ENCODE assay signal across 18 cellular contexts in the genomic region with DNA sequence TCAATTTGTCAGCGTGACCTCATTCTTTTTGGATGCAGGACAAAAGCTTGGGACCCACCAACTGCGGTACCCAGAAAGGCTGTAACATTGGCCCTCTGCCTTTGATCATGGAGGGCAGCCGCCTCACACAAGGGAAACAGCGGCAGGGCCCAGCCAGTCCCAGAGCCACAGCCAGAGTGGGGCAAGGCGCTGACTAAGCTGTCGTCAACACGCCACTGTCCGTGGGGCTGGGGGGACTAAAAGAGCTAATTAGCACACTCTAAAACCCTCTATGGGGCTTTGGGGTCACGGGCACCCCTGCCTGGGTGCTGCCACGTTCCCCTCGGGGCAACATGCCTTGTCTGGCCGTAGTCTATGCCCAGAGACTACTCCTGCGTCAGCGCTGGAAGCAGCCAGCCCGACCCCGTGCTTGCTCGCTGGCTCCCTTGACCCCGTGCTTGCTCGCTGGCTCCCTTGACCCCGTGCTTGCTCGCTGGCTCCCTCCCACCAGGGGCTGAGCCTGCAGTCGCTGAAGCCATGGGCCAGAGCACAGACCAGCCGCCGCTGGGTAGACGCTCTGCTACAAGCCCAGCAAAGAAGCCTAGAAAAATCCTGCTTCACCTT.
DNase-seq lines count a peak whose midpoint lies in the region; ATAC-seq and TF ChIP-seq lines count a peak whose summit lies in the region.
"Had no signal": no experiment of that assay in that cellular context is flagged by ENCODE, and none has a peak within 500 bp of the region (broad histone marks: within the 10 kb centered on the region; RNA-seq: fewer than 3 reads in every experiment).

No MANE protein-coding gene starts in this region.

- H4K91ac ChIP-seq in neuronal stem cell (ENCODE audit: low read depth, low read length, poor library complexity): no peak overlapping the region

- peak overlapping the region; percentile 63 for H2AK5ac ChIP-seq in neuronal stem cell (ENCODE audit: low read depth, low read length)

- H3K27ac ChIP-seq in GM23338 (ENCODE audit: low read depth): no peak overlapping the region
- H3K27ac ChIP-seq in neuronal stem cell (replicated peaks; ENCODE audit: low read length): no peak overlapping the region
- no peak overlapping the region for H3K27ac ChIP-seq in testis
- H3K27ac ChIP-seq in sigmoid colon: no peak overlapping the region
- H3K27ac ChIP-seq in naive thymus-derived CD4-positive, alpha-beta T cell (ENCODE audit: low read depth, low read length): no peak overlapping the region
- H3K27ac ChIP-seq: A549, C4-2B, GM23248 had no signal

- H4K20me1 ChIP-seq in GM23338 (replicated peaks; ENCODE audit: insufficient read depth): no peaks in the 10 kb centered on the region

- H3K27ac Mint-ChIP-seq in GM23338 (no peak overlapping the region; the same call in 1 of the 2 replicates), WTC11 (no peak overlapping the region)
- no peak overlapping the region for H3K27ac Mint-ChIP-seq in naive thymus-derived CD4-positive, alpha-beta T cell
- H3K27ac Mint-ChIP-seq: CD8-positive, alpha-beta T cell had no signal

- no peak overlapping the region for H4K8ac ChIP-seq in neuronal stem cell (ENCODE audit: low read depth, low read length)

- H3K4me2 ChIP-seq in GM23338 (no peak overlapping the region), neuronal stem cell (ENCODE audit: insufficient read depth, low read length, poor library complexity, severe bottlenecking) (no peak overlapping the region)
- H3K4me2 ChIP-seq: A549 had no signal

- H3K27me3 ChIP-seq in GM23338 (ENCODE audit: insufficient read depth) (no peaks in the 10 kb centered on the region), neuronal stem cell (ENCODE audit: control insufficient read depth in 3 of 3, insufficient read depth in 3 of 3, low read depth in 1 of 3, low read length in 3 of 3) (no peaks in the 10 kb centered on the region), testis (no peaks in the 10 kb centered on the region), sigmoid colon (no peaks in the 10 kb centered on the region)
- no peaks in the 10 kb centered on the region for H3K27me3 ChIP-seq in naive thymus-derived CD4-positive, alpha-beta T cell (ENCODE audit: control insufficient read depth in 2 of 2, insufficient read depth in 2 of 2, low read length in 2 of 2)
- H3K27me3 ChIP-seq: BE2C had no signal

- H3K14ac ChIP-seq in neuronal stem cell (ENCODE audit: low read length): peak overlapping the region; percentile 56

- H3K4ac ChIP-seq in neuronal stem cell (ENCODE audit: low read length): no peak overlapping the region

- TF ChIP-seq EP300 in sigmoid colon (IDR thresholded peaks at IDR 0.05): no peak

- TF ChIP-seq POLR2A in testis (IDR thresholded peaks at IDR 0.05) (no peak), sigmoid colon (IDR thresholded peaks at IDR 0.05) (no peak)

- H3K4me1 ChIP-seq in GM23338 (ENCODE audit: insufficient read depth) (no peaks in the 10 kb centered on the region), neuronal stem cell (ENCODE audit: control insufficient read depth in 2 of 2, insufficient read depth in 1 of 2, low read depth in 1 of 2, low read length in 2 of 2) (peaks cover 0 to 3% of the 10 kb centered on the region in 2 donors), testis (no peaks in the 10 kb centered on the region), sigmoid colon (no peaks in the 10 kb centered on the region)
- no peaks in the 10 kb centered on the region for H3K4me1 ChIP-seq in naive thymus-derived CD4-positive, alpha-beta T cell (ENCODE audit: control insufficient read depth in 2 of 2, insufficient read depth in 2 of 2, low read length in 2 of 2)
- H3K4me1 ChIP-seq: A549, BE2C, HAP-1 had no signal

- H3K9me2 ChIP-seq in GM23338 (ENCODE audit: insufficient read depth): no peaks in the 10 kb centered on the region

- H3K36me3 ChIP-seq in GM23338 (ENCODE audit: insufficient read depth) (no peaks in the 10 kb centered on the region), neuronal stem cell (replicated peaks in 1 of 2; ENCODE audit: control insufficient read depth in 2 of 2, insufficient read depth in 2 of 2, low read length in 2 of 2) (no peaks in the 10 kb centered on the region), testis (ENCODE audit: low read depth, missing control alignments) (no peaks in the 10 kb centered on the region), sigmoid colon (no peaks in the 10 kb centered on the region)
- no peaks in the 10 kb centered on the region for H3K36me3 ChIP-seq in naive thymus-derived CD4-positive, alpha-beta T cell (ENCODE audit: control insufficient read depth in 2 of 3, insufficient read depth in 3 of 3, low read length in 3 of 3)
- H3K36me3 ChIP-seq: BE2C, HAP-1 had no signal

- peak overlapping the region; percentile 28 for H3K18ac ChIP-seq in neuronal stem cell (ENCODE audit: low read length)

- 0 out of 4 replicates have a peak, but pooled peaks of 1 of the 2 experiments have one; percentile 5 for TF ChIP-seq CTCF in GM23338 (conservative IDR thresholded peaks at IDR 0.05; ENCODE audit: low read depth in 2 of 2)
- no peak for TF ChIP-seq CTCF in WTC11 (IDR thresholded peaks at IDR 0.05)
- no peak for TF ChIP-seq CTCF in testis (IDR thresholded peaks at IDR 0.05)
- no peak for TF ChIP-seq CTCF in sigmoid colon (IDR thresholded peaks at IDR 0.05)

- WGBS in neuronal stem cell (ENCODE audit: extremely low coverage in 2 of 2, insufficient read length in 2 of 2, insufficient replicate concordance in 1 of 2), 2 donors: no CpG with 5 or more reads among the region's 25 CpGs
- WGBS in testis, 2 donors: 67 to 69% methylated on average over 17 to 25 of the region's 25 CpGs
- 85 to 88% methylated on average over 25 of the region's 25 CpGs for WGBS in sigmoid colon, 2 donors

- CTCF ChIA-PET in WTC11 (lab: Charles Lee): no interaction called here
- CTCF ChIA-PET in naive thymus-derived CD4-positive, alpha-beta T cell (lab: Charles Lee): no interaction called here

- DNase-seq in GM23338 (ENCODE audit: low spot score) (no peak), WTC11 (ENCODE audit: low spot score) (peak; percentile 28), neuronal stem cell (ENCODE audit: low spot score) (no peak), testis (peak; percentile 22), RPMI8226 (no peak), nucleus accumbens (lab: John Stamatoyannopoulos, UW) (no peak), sigmoid colon (no peak)
- DNase-seq in naive thymus-derived CD4-positive, alpha-beta T cell: no peak
- DNase-seq: BE2C; CD8-positive, alpha-beta T cell; COR-L47; DMS153; DMS79 treated with DMSO at 0.1 percent for 48 hours; EL; GM23248 had no signal

- no peak overlapping the region for H2BK12ac ChIP-seq in neuronal stem cell (ENCODE audit: low read length)

- H2BK120ac ChIP-seq in neuronal stem cell (ENCODE audit: low read depth, low read length): peak overlapping the region; percentile 87

- intact Hi-C loops in testis (cut with DNase I; ENCODE audit: low total_unique reads) (no loop called here), sigmoid colon (cut with DNase I) (no loop called here)
- intact Hi-C loops in naive thymus-derived CD4-positive, alpha-beta T cell (cut with micrococcal nuclease): no loop called here

- no peak overlapping the region for H3K9ac ChIP-seq in neuronal stem cell (ENCODE audit: low read depth, low read length, poor library complexity)
- H3K9ac ChIP-seq: GM23248 had no signal

- H3K36me3 Mint-ChIP-seq in GM23338 (ENCODE audit: low read depth) (no peaks in the 10 kb centered on the region), WTC11 (no peaks in the 10 kb centered on the region)
- H3K36me3 Mint-ChIP-seq in naive thymus-derived CD4-positive, alpha-beta T cell: no peaks in the 10 kb centered on the region
- H3K36me3 Mint-ChIP-seq: CD8-positive, alpha-beta T cell had no signal

- no peaks in the 10 kb centered on the region for H3F3A ChIP-seq in GM23338 (replicated peaks; ENCODE audit: low read depth)

- POLR2A ChIA-PET in WTC11 (lab: Charles Lee): interaction anchor here (0.6 kb wide), 1 partner anchor 296 kb away, joined by 4 read pairs; no protein-coding TSS in a partner anchor
- POLR2A ChIA-PET in naive thymus-derived CD4-positive, alpha-beta T cell (lab: Charles Lee): no interaction called here

- H2AFZ ChIP-seq in GM23338 (no peak overlapping the region), neuronal stem cell (ENCODE audit: low read length) (peak overlapping the region; percentile 40)
- H2AFZ ChIP-seq: GM23248 had no signal

- no peak overlapping the region for H2BK5ac ChIP-seq in neuronal stem cell (ENCODE audit: low read length)

- H3K9me3 ChIP-seq in neuronal stem cell (replicated peaks in 1 of 2; ENCODE audit: control insufficient read depth in 2 of 2, insufficient read depth in 1 of 2, low read depth in 1 of 2, low read length in 2 of 2): no peaks in the 10 kb centered on the region
- no peaks in the 10 kb centered on the region for H3K9me3 ChIP-seq in testis
- no peaks in the 10 kb centered on the region for H3K9me3 ChIP-seq in sigmoid colon
- no peaks in the 10 kb centered on the region for H3K9me3 ChIP-seq in naive thymus-derived CD4-positive, alpha-beta T cell (ENCODE audit: control insufficient read depth in 2 of 3, low read length in 3 of 3)
- H3K9me3 ChIP-seq: A549, BE2C, HAP-1 had no signal

- no peak overlapping the region for H3K4me3 Mint-ChIP-seq in GM23338
- no peak overlapping the region for H3K4me3 Mint-ChIP-seq in WTC11
- no peak overlapping the region for H3K4me3 Mint-ChIP-seq in naive thymus-derived CD4-positive, alpha-beta T cell
- H3K4me3 Mint-ChIP-seq: CD8-positive, alpha-beta T cell had no signal

- H3K4me1 Mint-ChIP-seq in GM23338 (peaks cover 2% of the 10 kb centered on the region; the same call in 1 of the 3 replicates), WTC11 (no peaks in the 10 kb centered on the region)
- H3K4me1 Mint-ChIP-seq in naive thymus-derived CD4-positive, alpha-beta T cell: no peaks in the 10 kb centered on the region

- H3K27me3 Mint-ChIP-seq in GM23338 (ENCODE audit: insufficient read depth, low read depth, poor library complexity) (peaks cover 2% of the 10 kb centered on the region), WTC11 (ENCODE audit: low read depth) (no peaks in the 10 kb centered on the region)
- H3K27me3 Mint-ChIP-seq in naive thymus-derived CD4-positive, alpha-beta T cell: no peaks in the 10 kb centered on the region

- peak overlapping the region; percentile 73 for H3K23ac ChIP-seq in neuronal stem cell (ENCODE audit: low read depth, low read length, poor library complexity)

- H2BK15ac ChIP-seq in neuronal stem cell (ENCODE audit: low read length): no peak overlapping the region

- H3K9me3 Mint-ChIP-seq in GM23338 (no peaks in the 10 kb centered on the region; the same call in 1 of the 3 replicates), WTC11 (peaks cover 5% of the 10 kb centered on the region)
- H3K9me3 Mint-ChIP-seq in naive thymus-derived CD4-positive, alpha-beta T cell: peaks cover 2 to 16% (median 8%) of the 10 kb centered on the region in 11 donors

- H3K4me3 ChIP-seq in GM23338 (no peak overlapping the region), neuronal stem cell (ENCODE audit: low read length in 2 of 2) (no peak overlapping the region), testis (peak overlapping the region; percentile 24 to 45), sigmoid colon (no peak overlapping the region)
- H3K4me3 ChIP-seq in naive thymus-derived CD4-positive, alpha-beta T cell (ENCODE audit: low read length): no peak overlapping the region
- H3K4me3 ChIP-seq: A549, GM23248, HAP-1 had no signal

- peak; percentile 64 for ATAC-seq in GM23338
- peak; percentile 85 for ATAC-seq in WTC11
- no peak for ATAC-seq in naive thymus-derived CD4-positive, alpha-beta T cell
- ATAC-seq: A549; CD8-positive, alpha-beta T cell had no signal

- H3K79me2 ChIP-seq in GM23338 (replicated peaks; ENCODE audit: insufficient read depth): no peaks in the 10 kb centered on the region

- peaks cover 2% of the 10 kb centered on the region for H3K79me1 ChIP-seq in neuronal stem cell (ENCODE audit: low read depth, low read length)

Comparison
In these comparisons a context has a peak if more than half of its experiments do, and no peak if none do; other contexts are left out.
1. DNase-seq: peak in WTC11 (single experiment) and testis (single experiment); none in GM23338 (single experiment), neuronal stem cell (single experiment), RPMI8226 (single experiment), nucleus accumbens (0 of 56), sigmoid colon (single experiment) and naive thymus-derived CD4-positive, alpha-beta T cell (0 of 9).
2. H3K4me3 ChIP-seq: peak in testis (2 of 2); none in GM23338 (single experiment), neuronal stem cell (0 of 2), sigmoid colon (0 of 4) and naive thymus-derived CD4-positive, alpha-beta T cell (single experiment).